Comparison of ENCODE assay signal across 15 cellular contexts in genomic region chr5:62783374-62784057, GRCh38.
DNase-seq lines count a peak whose midpoint lies in the region; ATAC-seq and TF ChIP-seq lines count a peak whose summit lies in the region.
"Had no signal": no experiment of that assay in that cellular context is flagged by ENCODE, and none has a peak within 500 bp of the region (broad histone marks: within the 10 kb centered on the region; RNA-seq: fewer than 3 reads in every experiment).

No MANE protein-coding gene starts in this region.

- H3K9me3 Mint-ChIP-seq in chondrocyte (ENCODE audit: low read depth) = no peaks in the 10 kb centered on the region
- H3K9me3 Mint-ChIP-seq: activated CD8-positive, alpha-beta T cell treated with anti-CD3 and anti-CD28 coated beads for 36 hours had no signal

- no peaks in the 10 kb centered on the region for H3K36me3 Mint-ChIP-seq in chondrocyte (ENCODE audit: low read depth)

- ATAC-seq in GM19452 (IDR thresholded peaks at IDR 0.05; ENCODE audit: unreplicated experiment) (peak; percentile 58), HG02763 (IDR thresholded peaks at IDR 0.05; ENCODE audit: unreplicated experiment) (peak; percentile 68)
- ATAC-seq: activated CD8-positive, alpha-beta T cell treated with anti-CD3 and anti-CD28 coated beads for 36 hours; left cardiac atrium had no signal

- TF ChIP-seq CTCF in GM12865 (IDR thresholded peaks at IDR 0.05; ENCODE audit: insufficient read depth, low read depth, low read length, missing control alignments) = no peak
- TF ChIP-seq CTCF in KMS-11 (conservative IDR thresholded peaks at IDR 0.05; ENCODE audit: low read depth, low read length) = no peak
- TF ChIP-seq CTCF in PC-9 (conservative IDR thresholded peaks at IDR 0.05) = no peak
- no peak for TF ChIP-seq CTCF in chondrocyte (IDR thresholded peaks at IDR 0.05)

- H4K20me1 ChIP-seq in KMS-11 (ENCODE audit: insufficient read depth) (no peaks in the 10 kb centered on the region), PC-9 (ENCODE audit: insufficient read depth) (no peaks in the 10 kb centered on the region)

- no peaks in the 10 kb centered on the region for H3F3A ChIP-seq in PC-9 (ENCODE audit: insufficient read depth, low read depth)

- H3K27ac Mint-ChIP-seq in chondrocyte (ENCODE audit: unreplicated experiment) = no peak overlapping the region
- H3K27ac Mint-ChIP-seq: activated CD8-positive, alpha-beta T cell treated with anti-CD3 and anti-CD28 coated beads for 36 hours had no signal

- no peaks in the 10 kb centered on the region for H3K4me1 Mint-ChIP-seq in chondrocyte (ENCODE audit: low read depth)

- peaks cover 23% of the 10 kb centered on the region for H3K4me1 ChIP-seq in KMS-11 (ENCODE audit: low read depth, poor library complexity, severe bottlenecking)
- no peaks in the 10 kb centered on the region for H3K4me1 ChIP-seq in PC-9 (replicated peaks; ENCODE audit: insufficient read depth)
- no peaks in the 10 kb centered on the region for H3K4me1 ChIP-seq in HAP-1
- H3K4me1 ChIP-seq: parathyroid adenoma, stomach had no signal

- H3K27me3 ChIP-seq in KMS-11 (ENCODE audit: insufficient read depth, low read depth) (no peaks in the 10 kb centered on the region), PC-9 (ENCODE audit: insufficient read depth, low read depth) (peaks cover 2% of the 10 kb centered on the region; the same call in 1 of the 2 replicates), HAP-1 (ENCODE audit: low read depth) (0 out of 2 replicates have a peak, but pooled peaks cover 4% of the 10 kb centered on the region)
- H3K27me3 ChIP-seq: stomach had no signal

- H3K9ac ChIP-seq in KMS-11 = no peak overlapping the region
- H3K9ac ChIP-seq: parathyroid adenoma, SK-N-SH had no signal

- no peak overlapping the region for H3K4me3 ChIP-seq in GM12865 (ENCODE audit: low read depth, low read length)
- no peak overlapping the region for H3K4me3 ChIP-seq in KMS-11 (IDR thresholded peaks at IDR 0.05; ENCODE audit: insufficient read depth, low read depth, low read length)
- H3K4me3 ChIP-seq in PC-9 = no peak overlapping the region
- no peak overlapping the region for H3K4me3 ChIP-seq in HAP-1
- H3K4me3 ChIP-seq: stomach had no signal

- H3K9me2 ChIP-seq in PC-9 (ENCODE audit: insufficient read depth) = no peaks in the 10 kb centered on the region
- H3K9me2 ChIP-seq: SK-N-SH had no signal

- H3K27me3 Mint-ChIP-seq in chondrocyte (ENCODE audit: low read depth) = no peaks in the 10 kb centered on the region
- H3K27me3 Mint-ChIP-seq: activated CD8-positive, alpha-beta T cell treated with anti-CD3 and anti-CD28 coated beads for 36 hours had no signal

- H3K9me3 ChIP-seq in PC-9 (ENCODE audit: insufficient read depth, low read depth) (no peaks in the 10 kb centered on the region), HAP-1 (no peaks in the 10 kb centered on the region)
- H3K9me3 ChIP-seq: SK-N-SH, stomach had no signal

- no peak overlapping the region for H3K4me3 Mint-ChIP-seq in chondrocyte (ENCODE audit: unreplicated experiment)
- H3K4me3 Mint-ChIP-seq: activated CD8-positive, alpha-beta T cell treated with anti-CD3 and anti-CD28 coated beads for 36 hours had no signal

- H3K79me2 ChIP-seq in KMS-11 (ENCODE audit: insufficient read depth, low read depth) (no peaks in the 10 kb centered on the region), PC-9 (ENCODE audit: low read depth) (no peaks in the 10 kb centered on the region)
- H3K79me2 ChIP-seq: parathyroid adenoma had no signal

- in situ Hi-C loops in HAP-1 (cut with MboI; ENCODE audit: low sequenced_read_pairs) = loop anchor here (10.0 kb wide), 1 partner anchor 339 kb away; no protein-coding TSS in a partner anchor

- no TSS peak for BruUV-seq in PC-9 (replicated peaks; lab: Mats Ljungman, UMichigan)

- H3K36me3 ChIP-seq in KMS-11 (ENCODE audit: insufficient read depth) = no peaks in the 10 kb centered on the region
- no peaks in the 10 kb centered on the region for H3K36me3 ChIP-seq in PC-9 (ENCODE audit: low read depth)
- no peaks in the 10 kb centered on the region for H3K36me3 ChIP-seq in HAP-1 (replicated peaks)
- H3K36me3 ChIP-seq: stomach had no signal

- H3K27ac ChIP-seq in KMS-11 (peak overlapping the region; percentile 38; the same call in 1 of the 2 replicates), PC-9 (no peak overlapping the region)
- H3K27ac ChIP-seq: parathyroid adenoma, stomach had no signal

- intact Hi-C loops in PC-9 (cut with micrococcal nuclease; ENCODE audit: unreplicated experiment) = no loop called here

- CTCF ChIA-PET in PC-9 (lab: Charles Lee) = no interaction called here

- POLR2A ChIA-PET in PC-9 (lab: Charles Lee; ENCODE audit: unreplicated experiment) = no interaction called here

- DNase-seq in GM12865 (ENCODE audit: low read depth) (peak; percentile 24), PC-9 (no peak), HAP-1 (ENCODE audit: low spot score in 2 of 2) (no peak), chondrocyte (ENCODE audit: low spot score) (no peak)
- no peak for DNase-seq in stimulated activated CD4-positive, alpha-beta T cell treated with anti-CD3 and anti-CD28 coated beads, Interleukin-4, amount 100 ng/mL, for 4 hours
- DNase-seq: activated CD8-positive, alpha-beta T cell treated with anti-CD3 and anti-CD28 coated beads for 36 hours; activated effector memory CD4-positive, alpha-beta T cell treated with Interleukin-2 at 50 U/mL for 16 hours; dermis blood vessel endothelial cell; left cardiac atrium; SK-N-SH; stomach had no signal

- H2AFZ ChIP-seq in KMS-11 (ENCODE audit: low read depth) = peak overlapping the region; percentile 19
- H2AFZ ChIP-seq in PC-9 = no peak overlapping the region
- H2AFZ ChIP-seq: parathyroid adenoma had no signal

- H3K4me2 ChIP-seq in KMS-11 = peak overlapping the region; percentile 47
- H3K4me2 ChIP-seq in PC-9 = no peak overlapping the region
- H3K4me2 ChIP-seq: SK-N-SH had no signal
